In genomic region chr19:41861846-41862245, GRCh38 we compare ENCODE assay signal across 11 cellular contexts. TPM values are rescaled to one million over a fixed set of nuclear protein-coding genes. Genes with fewer than 3 reads are reported as not detected.
DNase-seq lines count a peak whose midpoint lies in the region; ATAC-seq, FAIRE-seq and TF ChIP-seq lines count a peak whose summit lies in the region.
"Had no signal": no experiment of that assay in that cellular context is flagged by ENCODE, and none has a peak within 500 bp of the region (broad histone marks: within the 10 kb centered on the region; RNA-seq: fewer than 3 reads in every experiment).

No MANE protein-coding gene starts in this region.

- intact Hi-C loops in OCI-LY7 (cut with micrococcal nuclease; ENCODE audit: unreplicated experiment): loop anchor here (10.0 kb wide), 1 partner anchor 423 kb away; no protein-coding TSS in a partner anchor

- H3K27ac Mint-ChIP-seq in neural progenitor cell: no peak overlapping the region

- peaks cover 56% of the 10 kb centered on the region for H3F3A ChIP-seq in neural progenitor cell (ENCODE audit: low read depth)

- H4K20me1 ChIP-seq in OCI-LY7 (ENCODE audit: insufficient read depth, low read length) (peaks cover 44% of the 10 kb centered on the region), neural progenitor cell (ENCODE audit: low read depth) (peaks cover 61% of the 10 kb centered on the region)

- no peak overlapping the region for H2AFZ ChIP-seq in OCI-LY7 (ENCODE audit: low read length)
- no peak overlapping the region for H2AFZ ChIP-seq in neural progenitor cell (replicated peaks)

- no peak for ATAC-seq in GM19395 (IDR thresholded peaks at IDR 0.05; ENCODE audit: unreplicated experiment)
- ATAC-seq in HG02798 (IDR thresholded peaks at IDR 0.05; ENCODE audit: poor library complexity, unreplicated experiment): no peak
- ATAC-seq: gastroesophageal sphincter had no signal

- H3K4me3 ChIP-seq in GM06990 (replicated peaks; ENCODE audit: low read depth, low read length) (peak overlapping the region; percentile 89), OCI-LY7 (ENCODE audit: low read depth, low read length, poor library complexity, severe bottlenecking) (peak overlapping the region; percentile 96), neural progenitor cell (peak overlapping the region; percentile 67)
- no peak overlapping the region for H3K4me3 ChIP-seq in effector memory CD4-positive, alpha-beta T cell (ENCODE audit: insufficient read depth, low read depth, low read length, poor library complexity, severe bottlenecking)

- H3K27me3 Mint-ChIP-seq in neural progenitor cell (ENCODE audit: insufficient read depth, low read depth): peaks cover 11% of the 10 kb centered on the region

- H3K4me2 ChIP-seq in OCI-LY7 (ENCODE audit: low read length) (peak overlapping the region; percentile 98), neural progenitor cell (peak overlapping the region; percentile 99)

- TF ChIP-seq CTCF in GM06990 (IDR thresholded peaks at IDR 0.05; ENCODE audit: insufficient read depth, low read length, poor library complexity, severe bottlenecking): no peak
- TF ChIP-seq CTCF in OCI-LY7 (conservative IDR thresholded peaks at IDR 0.05; ENCODE audit: low read length): no peak
- no peak for TF ChIP-seq CTCF in neural progenitor cell (IDR thresholded peaks at IDR 0.05)

- peak overlapping the region; percentile 85 for H3K27ac ChIP-seq in OCI-LY7 (ENCODE audit: low read depth, low read length, poor library complexity, severe bottlenecking)
- peak overlapping the region; percentile 90 for H3K27ac ChIP-seq in effector memory CD4-positive, alpha-beta T cell (ENCODE audit: insufficient read depth, low read length, poor library complexity, severe bottlenecking)
- no peak overlapping the region for H3K27ac ChIP-seq in neural progenitor cell

- no TSS peak for BruUV-seq in OCI-LY7 (replicated peaks; lab: Mats Ljungman, UMichigan)

- CTCF ChIA-PET in OCI-LY7 (lab: Charles Lee; ENCODE audit: unreplicated experiment): no interaction called here

- H3K9me3 Mint-ChIP-seq in neural progenitor cell: no peaks in the 10 kb centered on the region

- FAIRE-seq in GM19239 (lab: Jason Lieb, UNC): no peak

- peaks cover 36% of the 10 kb centered on the region for H3K36me3 Mint-ChIP-seq in neural progenitor cell

- H3K4me3 Mint-ChIP-seq in neural progenitor cell: peak overlapping the region; percentile 96

- H3K4me1 Mint-ChIP-seq in neural progenitor cell: peaks cover 31% of the 10 kb centered on the region

- POLR2A ChIA-PET in OCI-LY7 (lab: Charles Lee): no interaction called here

- peaks cover 78% of the 10 kb centered on the region for H3K4me1 ChIP-seq in OCI-LY7 (ENCODE audit: insufficient read depth, low read length, poor library complexity, severe bottlenecking)
- peaks cover 38% of the 10 kb centered on the region for H3K4me1 ChIP-seq in effector memory CD4-positive, alpha-beta T cell (ENCODE audit: control insufficient read depth, insufficient read depth, low read length, poor library complexity, severe bottlenecking)
- H3K4me1 ChIP-seq in neural progenitor cell: peaks cover 23% of the 10 kb centered on the region

- H3K79me2 ChIP-seq in OCI-LY7 (ENCODE audit: insufficient read depth, low read depth, low read length): peaks cover 65% of the 10 kb centered on the region
- peaks cover 68% of the 10 kb centered on the region for H3K79me2 ChIP-seq in neural progenitor cell (ENCODE audit: low read depth)

- H3K36me3 ChIP-seq in GM06990 (ENCODE audit: control insufficient read depth, insufficient read depth, low read length) (peaks cover 39% of the 10 kb centered on the region), OCI-LY7 (ENCODE audit: insufficient read depth, low read length) (peaks cover 63% of the 10 kb centered on the region), neural progenitor cell (peaks cover 19% of the 10 kb centered on the region)
- peaks cover 47% of the 10 kb centered on the region for H3K36me3 ChIP-seq in effector memory CD4-positive, alpha-beta T cell (ENCODE audit: control insufficient read depth, insufficient read depth, low read length)

- DNase-seq in GM06990 (ENCODE audit: extremely low read depth, insufficient read length) (no peak), OCI-LY7 (ENCODE audit: low spot score) (no peak), neural progenitor cell (ENCODE audit: low spot score) (no peak), GM19239 (ENCODE audit: insufficient read length, low spot score) (no peak)
- DNase-seq in effector memory CD4-positive, alpha-beta T cell: no peak
- no peak for DNase-seq in activated CD8-positive, alpha-beta memory T cell treated with anti-CD3 and anti-CD28 coated beads for 24 hours
- DNase-seq: NCI-H2171 had no signal

- H3K27me3 ChIP-seq in GM06990 (replicated peaks; ENCODE audit: control insufficient read depth, insufficient read depth, low read length): no peaks in the 10 kb centered on the region
- H3K27me3 ChIP-seq in effector memory CD4-positive, alpha-beta T cell (replicated peaks; ENCODE audit: control insufficient read depth, insufficient read depth, low read length, poor library complexity, severe bottlenecking): no peaks in the 10 kb centered on the region
- peaks cover 15% of the 10 kb centered on the region for H3K27me3 ChIP-seq in neural progenitor cell
- H3K27me3 ChIP-seq: gastroesophageal sphincter had no signal

- H3K9me3 ChIP-seq in OCI-LY7 (ENCODE audit: low read length) (no peaks in the 10 kb centered on the region), neural progenitor cell (ENCODE audit: low read depth) (no peaks in the 10 kb centered on the region)
- no peaks in the 10 kb centered on the region for H3K9me3 ChIP-seq in effector memory CD4-positive, alpha-beta T cell (ENCODE audit: control insufficient read depth, low read length)
- H3K9me3 ChIP-seq: gastroesophageal sphincter had no signal

- peak overlapping the region; percentile 99 for H3K9ac ChIP-seq in neural progenitor cell

- no peaks in the 10 kb centered on the region for H3K9me2 ChIP-seq in OCI-LY7 (ENCODE audit: insufficient read depth, low read length)

RNA-seq across cellular contexts. Expression of gene RPS19, which starts 1.8 kb away (rescaled TPM):
- 4,018 and 4,414 TPM in 2 replicates for total RNA-seq in OCI-LY7 (2014; rRNA removed; shearing (Covaris generic))
- total RNA-seq in OCI-LY7 (2022) (3,803 and 3,902 TPM in 2 replicates), neural progenitor cell (ENCODE audit: low replicate concordance) (1,422 and 2,398 TPM in 2 replicates)

RNA-seq across cellular contexts. Expression of gene CD79A, which starts 15.2 kb away (rescaled TPM):
- total RNA-seq in OCI-LY7 (2014; rRNA removed; shearing (Covaris generic)): 848 and 1,195 TPM in 2 replicates
- 896 and 1,094 TPM in 2 replicates for total RNA-seq in OCI-LY7 (2022)
- 0.11 and 0.25 TPM in 2 replicates for total RNA-seq in neural progenitor cell (ENCODE audit: low replicate concordance)

RNA-seq across cellular contexts. Expression of gene DMRTC2, which starts 17.0 kb away (rescaled TPM):
- not detected in 2 replicates for total RNA-seq in OCI-LY7 (2014; rRNA removed; shearing (Covaris generic))
- total RNA-seq in OCI-LY7 (2022) (not detected in 2 replicates), neural progenitor cell (ENCODE audit: low replicate concordance) (not detected in 2 replicates)
- total RNA-seq: activated CD8-positive, alpha-beta memory T cell treated with anti-CD3 and anti-CD28 coated beads for 36 hours; gastroesophageal sphincter had no signal

RNA-seq across cellular contexts. Expression of gene LYPD4, which starts 17.4 kb away (rescaled TPM):
- total RNA-seq in OCI-LY7 (2014; rRNA removed; shearing (Covaris generic)): not detected in 2 replicates
- total RNA-seq in OCI-LY7 (2022): not detected in 2 replicates
- total RNA-seq in neural progenitor cell (ENCODE audit: low replicate concordance): not detected in 2 replicates
- total RNA-seq: activated CD8-positive, alpha-beta memory T cell treated with anti-CD3 and anti-CD28 coated beads for 36 hours; gastroesophageal sphincter had no signal

RNA-seq across cellular contexts. Expression of gene ARHGEF1, which starts 21.1 kb away (rescaled TPM):
- 74.9 and 96.9 TPM in 2 replicates for total RNA-seq in OCI-LY7 (2014; rRNA removed; shearing (Covaris generic))
- total RNA-seq in OCI-LY7 (2022): 297 and 318 TPM in 2 replicates
- 10.9 and 25.2 TPM in 2 replicates for total RNA-seq in neural progenitor cell (ENCODE audit: low replicate concordance)

Comparison
In these comparisons a context has a peak if more than half of its experiments do, and no peak if none do; other contexts are left out.
1. RNA of gene CD79A, which starts 15.2 kb away (total RNA-seq): 848 to 1,195 TPM in OCI-LY7; 0.11 to 0.25 TPM in neural progenitor cell; every median in the first group is over 100 times any median in the second.